In genomic region chr16:5639531-5639930, GRCh38 we compare ENCODE assay signal across 26 cellular contexts.
"Had no signal": no experiment of that assay in that cellular context is flagged by ENCODE, and none has a peak within 500 bp of the region (broad histone marks: within the 10 kb centered on the region; RNA-seq: fewer than 3 reads in every experiment).

No MANE protein-coding gene starts in this region.

- DNase-seq: activated B cell treated with CpG ODN at 0.5 μM for 24 hours; activated CD4-positive, alpha-beta memory T cell treated with anti-CD3 and anti-CD28 coated beads, Interleukin-2, amount 10 ng/mL, durations not matched to agents 7 days and 5 days; activated CD4-positive, alpha-beta T cell treated with anti-CD3 and anti-CD28 coated beads for 4 hours; activated CD4-positive, CD25-positive, alpha-beta regulatory T cell treated with anti-CD3 and anti-CD28 coated beads, Interleukin-2, amount 50 U/mL, for 72 hours; activated CD8-positive, alpha-beta memory T cell treated with anti-CD3 and anti-CD28 coated beads for 24 hours; activated CD8-positive, alpha-beta memory T cell treated with anti-CD3 and anti-CD28 coated beads, Interleukin-2, amount 10 ng/mL, durations not matched to agents 7 days and 5 days; activated CD8-positive, alpha-beta memory T cell treated with anti-CD3 and anti-CD28 coated beads, Interleukin-2, amount 50 U/mL, for 48 hours; activated effector memory CD4-positive, alpha-beta T cell treated with anti-CD3 and anti-CD28 coated beads, Interleukin-2, amount 50 U/mL, for 16 hours; activated naive CD4-positive, alpha-beta T cell; activated naive CD4-positive, alpha-beta T cell treated with anti-CD3 and anti-CD28 coated beads, Interleukin-2, amount 50 U/mL, for 16 hours; activated naive CD8-positive, alpha-beta T cell treated with anti-CD3 and anti-CD28 coated beads for 36 hours; activated T-cell treated with anti-CD3 and anti-CD28 coated beads, Interleukin-2, amount 50 U/mL, for 48 hours; amniotic stem cell; aorta; brain microvascular endothelial cell; NCI-H1092 treated with DMSO at 0.1 percent for 48 hours; NCI-H146; NCI-H2029; NCI-H345; NCI-H524 treated with DMSO at 0.1 percent for 48 hours; SHP77 treated with DMSO at 0.1 percent for 48 hours; SK-N-SH had no signal

- H3K4me3 ChIP-seq: cardiac muscle cell, K562, SJSA1 had no signal

- H3K27ac ChIP-seq: brain microvascular endothelial cell, cardiac muscle cell, SJSA1, VCaP had no signal
